ENCODE assay signal across 11 cellular contexts in genomic region chr10:48604039-48604407, GRCh38. TPM values are rescaled to one million over a fixed set of nuclear protein-coding genes. Genes with fewer than 3 reads are reported as not detected.
DNase-seq lines count a peak whose midpoint lies in the region; ATAC-seq and TF ChIP-seq lines count a peak whose summit lies in the region.
"Had no signal": no experiment of that assay in that cellular context is flagged by ENCODE, and none has a peak within 500 bp of the region (broad histone marks: within the 10 kb centered on the region; RNA-seq: fewer than 3 reads in every experiment).

No MANE protein-coding gene starts in this region.

- no peak for ATAC-seq in GM18519 (IDR thresholded peaks at IDR 0.05; ENCODE audit: low FRiP score, unreplicated experiment)

- H3K9ac ChIP-seq in stomach smooth muscle (ENCODE audit: low read length in 2 of 2) = no peak overlapping the region

- peak overlapping the region; percentile 68 for H3K4me3 ChIP-seq in HFF-Myc (replicated peaks; ENCODE audit: low read depth, low read length)
- H3K4me3 ChIP-seq in stomach smooth muscle (ENCODE audit: low read length in 2 of 2) = peak overlapping the region; percentile 27 to 71

- peaks cover 13 to 16% of the 10 kb centered on the region in 2 donors for H3K27me3 ChIP-seq in stomach smooth muscle (ENCODE audit: control insufficient read depth in 1 of 2, insufficient read depth in 2 of 2, low read length in 2 of 2)

- peak overlapping the region; percentile 60 for H3K27ac ChIP-seq in angular gyrus (ENCODE audit: low read depth, low read length)
- H3K27ac ChIP-seq in stomach smooth muscle (ENCODE audit: low read length) = no peak overlapping the region

- H3K9me3 ChIP-seq in stomach smooth muscle (ENCODE audit: control insufficient read depth in 2 of 2, low read length in 2 of 2) = no peaks in the 10 kb centered on the region

- H3K4me1 ChIP-seq in stomach smooth muscle (ENCODE audit: control insufficient read depth, insufficient read depth, low read length) = peaks cover 28% of the 10 kb centered on the region

- no peaks in the 10 kb centered on the region for H3K36me3 ChIP-seq in stomach smooth muscle (ENCODE audit: control insufficient read depth in 2 of 2, insufficient read depth in 2 of 2, low read length in 2 of 2)

- TF ChIP-seq CTCF in HFF-Myc (IDR thresholded peaks at IDR 0.05; ENCODE audit: low read depth, low read length, missing control alignments) = no peak

- DNase-seq in HFF-Myc (ENCODE audit: extremely low read depth, low read depth) = no peak
- DNase-seq in islet precursor cell = peak; percentile 39
- no peak for DNase-seq in occipital lobe (lab: John Stamatoyannopoulos, UW)
- DNase-seq in NCI-H446 (lab: John Stamatoyannopoulos, UW) = no peak
- no peak for DNase-seq in NCI-H82 treated with DMSO at 0.1 percent for 48 hours (lab: John Stamatoyannopoulos, UW; ENCODE audit: unreplicated experiment)
- DNase-seq: activated T-cell treated with anti-CD3 and anti-CD28 coated beads for 4 hours, cortex of kidney had no signal

RNA-seq across cellular contexts. Expression of gene ARHGAP22, which starts 0.8 kb away (rescaled TPM):
- total RNA-seq in occipital lobe = 2.2 TPM
- total RNA-seq: T-helper 2 cell treated with Interferon-gamma antibody and Interleukin-4, amounts not matched to agents 100 ng/mL and 5 ng/mL, for 36 hours had no signal
